ENCODE assay signal across 8 cellular contexts in genomic region chr10:132637477-132638129, GRCh38.
DNase-seq lines count a peak whose midpoint lies in the region; ATAC-seq and TF ChIP-seq lines count a peak whose summit lies in the region.

No MANE protein-coding gene starts in this region.

- no peak overlapping the region for H3K4me3 Mint-ChIP-seq in CD8-positive, alpha-beta memory T cell
- H3K4me3 Mint-ChIP-seq in activated T-helper 1 cell treated with anti-CD3 and anti-CD28 coated beads, Interleukin-12 subunit alpha, Interleukin-12 subunit beta, Interleukin-2, Interleukin-4 antibody, amounts not matched to agents 30 ng/mL and 10 ng/mL and 1 ng/mL, durations not matched to agents 14 hours and 24 hours and 36 hours: no peak overlapping the region

- no peaks in the 10 kb centered on the region for H3K36me3 Mint-ChIP-seq in CD8-positive, alpha-beta memory T cell
- H3K36me3 Mint-ChIP-seq in activated T-helper 1 cell treated with anti-CD3 and anti-CD28 coated beads, Interleukin-12 subunit alpha, Interleukin-12 subunit beta, Interleukin-2, Interleukin-4 antibody, amounts not matched to agents 30 ng/mL and 10 ng/mL and 1 ng/mL, durations not matched to agents 14 hours and 24 hours and 36 hours (ENCODE audit: low read depth): no peaks in the 10 kb centered on the region

- ATAC-seq in GM19035 (IDR thresholded peaks at IDR 0.05; ENCODE audit: unreplicated experiment) (peak; percentile 59), heart right ventricle (peak in 7 of 8 donors; percentile 64 to 85 (median 76)), psoas muscle (peak; percentile 63 to 85 (median 70))

- DNase-seq in CD8-positive, alpha-beta memory T cell: peak in 3 of 5 donors; percentile 37 to 51 (median 42)
- DNase-seq in NCI-H2227 (lab: John Stamatoyannopoulos, UW; ENCODE audit: unreplicated experiment) (peak; percentile 71), heart right ventricle (no peak), psoas muscle (peak; percentile 5 to 21), NCI-H774 (lab: John Stamatoyannopoulos, UW) (no peak)
- DNase-seq in activated T-helper 1 cell treated with anti-CD3 and anti-CD28 coated beads, Interleukin-12 subunit alpha, Interleukin-12 subunit beta, Interleukin-2, Interleukin-4 antibody, amounts not matched to agents 30 ng/mL and 10 ng/mL and 1 ng/mL, durations not matched to agents 14 hours and 24 hours and 36 hours (ENCODE audit: low spot score): no peak

- no peak overlapping the region for H3K4me3 ChIP-seq in CD8-positive, alpha-beta memory T cell (ENCODE audit: low read length)
- H3K4me3 ChIP-seq in heart right ventricle (no peak overlapping the region), psoas muscle (no peak overlapping the region)

- H3K27me3 ChIP-seq in CD8-positive, alpha-beta memory T cell (ENCODE audit: insufficient read depth, low read length, poor library complexity, severe bottlenecking): no peaks in the 10 kb centered on the region
- no peaks in the 10 kb centered on the region for H3K27me3 ChIP-seq in heart right ventricle
- no peaks in the 10 kb centered on the region for H3K27me3 ChIP-seq in psoas muscle (ENCODE audit: insufficient read depth in 3 of 3, low read length in 2 of 3)

- intact Hi-C loops in heart right ventricle (cut with DNase I) (loop anchor here in 9 of 10 donors (1.0 to 10.0 kb wide), 14 partner anchors 100 to 245 kb away; partner anchors contain the start of genes PWWP2B (in 3 of the 9) and INPP5A (in 2 of the 9)), psoas muscle (cut with DNase I) (loop anchor here (1.0 to 10.0 kb wide), 5 partner anchors 123 to 243 kb away; partner anchors contain the start of gene PWWP2B (in 1 of the 2))
- intact Hi-C loops in activated T-helper 1 cell treated with anti-CD3 and anti-CD28 coated beads, Interleukin-12 subunit alpha, Interleukin-12 subunit beta, Interleukin-2, Interleukin-4 antibody, amounts not matched to agents 30 ng/mL and 10 ng/mL and 1 ng/mL, durations not matched to agents 14 hours and 24 hours and 36 hours (cut with micrococcal nuclease): loop anchor here (1.0 to 5.0 kb wide), 4 partner anchors 100 to 415 kb away; partner anchors contain the start of gene INPP5A

- POLR2A ChIA-PET in CD8-positive, alpha-beta memory T cell (lab: Charles Lee): no interaction called here

- H3K27ac Mint-ChIP-seq in CD8-positive, alpha-beta memory T cell: peak overlapping the region in 2 of 8 donors; percentile 19 to 37
- H3K27ac Mint-ChIP-seq in activated T-helper 1 cell treated with anti-CD3 and anti-CD28 coated beads, Interleukin-12 subunit alpha, Interleukin-12 subunit beta, Interleukin-2, Interleukin-4 antibody, amounts not matched to agents 30 ng/mL and 10 ng/mL and 1 ng/mL, durations not matched to agents 14 hours and 24 hours and 36 hours: no peak overlapping the region

- peaks cover 8% of the 10 kb centered on the region for H3K4me1 ChIP-seq in CD8-positive, alpha-beta memory T cell (ENCODE audit: insufficient read depth, low read length)
- H3K4me1 ChIP-seq in heart right ventricle (peaks cover 20 to 72% (median 36%) of the 10 kb centered on the region in 9 donors), psoas muscle (peaks cover 30% of the 10 kb centered on the region)

- H3K36me3 ChIP-seq in CD8-positive, alpha-beta memory T cell (ENCODE audit: insufficient read depth, low read length): no peaks in the 10 kb centered on the region
- H3K36me3 ChIP-seq in heart right ventricle: no peaks in the 10 kb centered on the region
- H3K36me3 ChIP-seq in psoas muscle (ENCODE audit: insufficient read depth in 1 of 2, low read depth in 1 of 2): no peaks in the 10 kb centered on the region

- no peaks in the 10 kb centered on the region for H3K9me3 ChIP-seq in CD8-positive, alpha-beta memory T cell (ENCODE audit: low read length)
- H3K9me3 ChIP-seq in heart right ventricle (no peaks in the 10 kb centered on the region), psoas muscle (no peaks in the 10 kb centered on the region)

- CTCF ChIA-PET in CD8-positive, alpha-beta memory T cell (lab: Charles Lee): interaction anchor here (2.2 kb wide), 1 partner anchor 178 kb away, joined by 8 read pairs; no protein-coding TSS in a partner anchor

- no peak overlapping the region for H3K27ac ChIP-seq in CD8-positive, alpha-beta memory T cell (ENCODE audit: low read depth, low read length)
- H3K27ac ChIP-seq in angular gyrus (ENCODE audit: low read depth, low read length) (peak overlapping the region; percentile 78), heart right ventricle (no peak overlapping the region), psoas muscle (no peak overlapping the region)

- H3K27me3 Mint-ChIP-seq in CD8-positive, alpha-beta memory T cell: peaks cover 0 to 1% of the 10 kb centered on the region in 2 donors
- H3K27me3 Mint-ChIP-seq in activated T-helper 1 cell treated with anti-CD3 and anti-CD28 coated beads, Interleukin-12 subunit alpha, Interleukin-12 subunit beta, Interleukin-2, Interleukin-4 antibody, amounts not matched to agents 30 ng/mL and 10 ng/mL and 1 ng/mL, durations not matched to agents 14 hours and 24 hours and 36 hours (ENCODE audit: insufficient read depth): peaks cover 8% of the 10 kb centered on the region

- H3K4me1 Mint-ChIP-seq in CD8-positive, alpha-beta memory T cell: peaks cover 10 to 26% (median 17%) of the 10 kb centered on the region in 3 donors
- H3K4me1 Mint-ChIP-seq in activated T-helper 1 cell treated with anti-CD3 and anti-CD28 coated beads, Interleukin-12 subunit alpha, Interleukin-12 subunit beta, Interleukin-2, Interleukin-4 antibody, amounts not matched to agents 30 ng/mL and 10 ng/mL and 1 ng/mL, durations not matched to agents 14 hours and 24 hours and 36 hours (ENCODE audit: low read depth): peaks cover 9% of the 10 kb centered on the region

- 32 to 37% methylated on average over 19 of the region's 19 CpGs for WGBS in heart right ventricle, 2 donors
- 39 to 45% (median 42%) methylated on average over 19 of the region's 19 CpGs for WGBS in psoas muscle, 3 donors

- peaks cover 0 to 2% (median 0%) of the 10 kb centered on the region in 5 donors for H3K9me3 Mint-ChIP-seq in CD8-positive, alpha-beta memory T cell
- no peaks in the 10 kb centered on the region for H3K9me3 Mint-ChIP-seq in activated T-helper 1 cell treated with anti-CD3 and anti-CD28 coated beads, Interleukin-12 subunit alpha, Interleukin-12 subunit beta, Interleukin-2, Interleukin-4 antibody, amounts not matched to agents 30 ng/mL and 10 ng/mL and 1 ng/mL, durations not matched to agents 14 hours and 24 hours and 36 hours

- peak; percentile 66 to 85 (median 76) for TF ChIP-seq CTCF in heart right ventricle (IDR thresholded peaks at IDR 0.05)
- TF ChIP-seq CTCF in psoas muscle (IDR thresholded peaks at IDR 0.05): peak; percentile 74

Comparison
In these comparisons a context has a peak if more than half of its experiments do, and no peak if none do; other contexts are left out.
1. DNase-seq: peak in CD8-positive, alpha-beta memory T cell (3 of 5), NCI-H2227 (single experiment) and psoas muscle (2 of 2); none in heart right ventricle (0 of 2), NCI-H774 (single experiment) and activated T-helper 1 cell treated with anti-CD3 and anti-CD28 coated beads, Interleukin-12 subunit alpha, Interleukin-12 subunit beta, Interleukin-2, Interleukin-4 antibody, amounts not matched to agents 30 ng/mL and 10 ng/mL and 1 ng/mL, durations not matched to agents 14 hours and 24 hours and 36 hours (single experiment).
2. Peak in every context shown above with its lines, with median percentiles within 50 percentile points of each other: ATAC-seq.